Comparison of ENCODE assay signal across 7 cellular contexts in the genomic region with DNA sequence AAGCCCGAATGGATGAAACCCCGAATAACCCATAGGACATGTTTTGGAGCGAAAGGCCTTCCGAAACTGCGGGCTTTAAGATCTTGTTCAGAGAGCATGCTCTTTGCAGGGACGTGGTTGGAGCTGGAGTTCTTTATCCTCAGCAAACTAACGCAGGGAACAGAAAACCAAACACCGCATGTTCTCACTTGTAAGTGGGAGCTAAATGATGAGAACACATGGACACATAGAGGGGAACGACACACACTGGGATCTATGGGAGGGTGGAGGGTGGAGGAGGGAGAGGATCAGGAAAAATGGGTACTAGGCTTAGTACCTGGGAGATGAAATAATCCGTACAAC.
DNase-seq lines count a peak whose midpoint lies in the region; ATAC-seq and TF ChIP-seq lines count a peak whose summit lies in the region.

No MANE protein-coding gene starts in this region.

- TF ChIP-seq POLR2A in breast epithelium (IDR thresholded peaks at IDR 0.05) (no peak), lower leg skin (IDR thresholded peaks at IDR 0.05) (no peak)

- ATAC-seq in GM19023 (IDR thresholded peaks at IDR 0.05; ENCODE audit: unreplicated experiment) (peak; percentile 2), HG02852 (IDR thresholded peaks at IDR 0.05; ENCODE audit: unreplicated experiment) (no peak)

- no peak for TF ChIP-seq CTCF in breast epithelium (IDR thresholded peaks at IDR 0.05)
- no peak for TF ChIP-seq CTCF in lower leg skin (IDR thresholded peaks at IDR 0.05)
- no peak for TF ChIP-seq CTCF in tibial artery (IDR thresholded peaks at IDR 0.05)

- H3K36me3 ChIP-seq in MG63 (no peaks in the 10 kb centered on the region), breast epithelium (no peaks in the 10 kb centered on the region), tibial artery (no peaks in the 10 kb centered on the region)

- DNase-seq in MG63, result no peak
- DNase-seq in breast epithelium (ENCODE audit: low spot score in 2 of 2), result no peak
- no peak for DNase-seq in lower leg skin (ENCODE audit: low spot score in 2 of 2)
- DNase-seq in tibial artery, result no peak
- no peak for DNase-seq in COR-L47 (lab: John Stamatoyannopoulos, UW)

- intact Hi-C loops in breast epithelium (cut with DNase I; ENCODE audit: low total_unique reads), result no loop called here
- intact Hi-C loops in lower leg skin (cut with DNase I; ENCODE audit: low total_unique reads), result no loop called here
- intact Hi-C loops in tibial artery (cut with DNase I; ENCODE audit: low total_unique reads), result loop anchor here (10.0 kb wide), 1 partner anchor 648 kb away; a partner anchor contains a TSS

- H3K9me3 ChIP-seq in MG63 (no peaks in the 10 kb centered on the region), breast epithelium (no peaks in the 10 kb centered on the region), tibial artery (no peaks in the 10 kb centered on the region)

- peak overlapping the region; percentile 90 to 91 for H3K27ac ChIP-seq in breast epithelium
- H3K27ac ChIP-seq in tibial artery, result peak overlapping the region; percentile 87 to 89

- WGBS in lower leg skin, 2 donors, result 4 to 6% methylated on average over 10 of the region's 10 CpGs

- H3K4me3 ChIP-seq in MG63, result peak overlapping the region; percentile 75
- peak overlapping the region; percentile 74 to 89 (median 85) for H3K4me3 ChIP-seq in breast epithelium
- H3K4me3 ChIP-seq in lower leg skin (ENCODE audit: low read depth, poor library complexity, severe bottlenecking), result peak overlapping the region; percentile 49
- peak overlapping the region; percentile 78 to 93 for H3K4me3 ChIP-seq in tibial artery

- H3K4me1 ChIP-seq in breast epithelium (no peaks in the 10 kb centered on the region), tibial artery (peaks cover 0 to 5% (median 1%) of the 10 kb centered on the region in 4 donors)

- H3K27me3 ChIP-seq in MG63 (no peaks in the 10 kb centered on the region), breast epithelium (no peaks in the 10 kb centered on the region), tibial artery (no peaks in the 10 kb centered on the region)
